Comparison of ENCODE assay signal across 8 cellular contexts in the genomic region with DNA sequence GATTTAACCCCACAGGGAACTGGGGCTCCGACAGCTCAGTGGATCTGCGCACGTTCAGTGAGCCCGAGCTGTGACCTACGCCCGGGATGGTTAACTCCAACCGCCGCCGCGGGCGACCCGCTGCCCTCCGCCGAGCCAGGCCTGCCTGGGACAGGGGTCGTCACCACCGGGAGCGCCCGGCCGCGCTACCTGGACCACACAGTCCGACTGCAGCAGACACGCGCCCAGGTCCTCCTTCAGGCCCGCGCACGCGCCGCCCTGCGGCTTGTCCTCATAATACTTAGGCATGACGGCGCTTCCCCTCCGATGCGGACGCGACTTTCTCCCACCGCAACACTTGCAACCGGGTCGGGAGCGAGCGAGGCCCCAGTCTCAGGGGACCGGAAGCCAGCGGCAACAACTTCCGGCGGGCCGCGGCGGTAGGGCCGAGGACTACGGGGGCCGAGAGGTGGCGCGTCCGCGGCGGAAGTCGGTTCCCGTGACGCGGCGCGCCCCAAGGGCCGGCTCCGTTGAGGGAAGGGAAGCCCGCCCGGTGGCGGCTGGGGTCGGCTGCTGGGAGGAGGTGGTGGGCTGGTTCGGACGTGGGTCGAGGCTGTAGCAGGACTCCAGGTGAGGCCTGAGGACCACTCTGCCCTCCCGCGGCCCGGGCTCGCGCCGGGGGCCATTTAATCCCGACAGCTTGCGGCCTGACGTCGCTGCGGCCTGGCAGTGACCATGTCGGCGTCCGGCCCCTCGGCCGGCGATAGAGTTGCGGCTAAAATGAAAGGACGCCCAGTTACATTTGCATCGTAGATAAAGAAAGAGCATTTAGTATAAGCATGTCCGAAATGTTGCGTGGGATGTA. TPM values are rescaled to one million over a fixed set of nuclear protein-coding genes. Genes with fewer than 3 reads are reported as not detected.
DNase-seq lines count a peak whose midpoint lies in the region; ATAC-seq and TF ChIP-seq lines count a peak whose summit lies in the region.

A gene with protein sequence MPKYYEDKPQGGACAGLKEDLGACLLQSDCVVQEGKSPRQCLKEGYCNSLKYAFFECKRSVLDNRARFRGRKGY (minus strand): TSS at position 395 of the 844 bp plus-strand sequence. CDS start 107 bp downstream, at position 288.
A gene with protein sequence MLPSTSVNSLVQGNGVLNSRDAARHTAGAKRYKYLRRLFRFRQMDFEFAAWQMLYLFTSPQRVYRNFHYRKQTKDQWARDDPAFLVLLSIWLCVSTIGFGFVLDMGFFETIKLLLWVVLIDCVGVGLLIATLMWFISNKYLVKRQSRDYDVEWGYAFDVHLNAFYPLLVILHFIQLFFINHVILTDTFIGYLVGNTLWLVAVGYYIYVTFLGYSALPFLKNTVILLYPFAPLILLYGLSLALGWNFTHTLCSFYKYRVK (plus strand): TSS at position 472 of the 844 bp plus-strand sequence. CDS start 1,171 bp downstream, outside the sequence.

- H3K9me3 ChIP-seq in left ventricle myocardium inferior (replicated peaks) (no peaks in the 10 kb centered on the region), upper lobe of right lung (no peaks in the 10 kb centered on the region)

- TF ChIP-seq CTCF in GM13977 (IDR thresholded peaks at IDR 0.05; ENCODE audit: extremely low read depth, insufficient read depth, missing control alignments) (peak; percentile 7), left ventricle myocardium inferior (IDR thresholded peaks at IDR 0.05; ENCODE audit: borderline replicate concordance) (peak; percentile 10), progenitor cell of endocrine pancreas (IDR thresholded peaks at IDR 0.05; ENCODE audit: unreplicated experiment) (no peak), upper lobe of right lung (IDR thresholded peaks at IDR 0.05) (peak; percentile 10)

- H3K27me3 ChIP-seq in left ventricle myocardium inferior (ENCODE audit: low read depth) (no peaks in the 10 kb centered on the region), upper lobe of right lung (no peaks in the 10 kb centered on the region)

- H3K27ac ChIP-seq in left ventricle myocardium inferior (replicated peaks) (peak within 1 kb of the TSS; percentile 98), upper lobe of right lung (peak within 1 kb of the TSS; percentile 99)

- peaks cover 35% of the 10 kb centered on the region for H3K4me1 Mint-ChIP-seq in progenitor cell of endocrine pancreas (ENCODE audit: low read depth)

- in situ Hi-C loops in GM13977 (cut with MboI; ENCODE audit: low pct_unique_long_range_greater_than_20kb, low sequenced_read_pairs, unreplicated experiment), result no loop called here

- H3K27me3 Mint-ChIP-seq in progenitor cell of endocrine pancreas, result no peaks in the 10 kb centered on the region

- peak; percentile 80 for ATAC-seq in HG02884 (IDR thresholded peaks at IDR 0.05; ENCODE audit: unreplicated experiment)
- peak; percentile 99 for ATAC-seq in upper lobe of right lung

- H3K4me3 ChIP-seq in left ventricle myocardium inferior (peak within 1 kb of the TSS; percentile 99), upper lobe of right lung (peak within 1 kb of the TSS; percentile 98)

- no peaks in the 10 kb centered on the region for H3K9me3 Mint-ChIP-seq in progenitor cell of endocrine pancreas (ENCODE audit: low read depth)

- H3K27ac Mint-ChIP-seq in progenitor cell of endocrine pancreas, result peak within 1 kb of the TSS; percentile 94

- DNase-seq in GM13977 (ENCODE audit: low spot score) (peak; percentile 98), NCI-H1694 (lab: John Stamatoyannopoulos, UW) (peak; percentile 60), amniotic epithelial cell (ENCODE audit: low read depth) (peak; percentile 87), left ventricle myocardium inferior (peak; percentile 93), progenitor cell of endocrine pancreas (ENCODE audit: low spot score, unreplicated experiment) (peak; percentile 74), upper lobe of right lung (peak; percentile 96)

- intact Hi-C loops in T-helper 1 cell treated with Interleukin-12 subunit alpha and Interleukin-12 subunit beta and Interleukin-4 antibody, amounts not matched to agents 30 ng/mL and 1 ng/mL, for 36 hours (cut with micrococcal nuclease), result loop anchor here (1.0 to 10.0 kb wide), 13 partner anchors 26 to 896 kb away; a partner anchor contains a TSS
- intact Hi-C loops in left ventricle myocardium inferior (cut with micrococcal nuclease) (no loop called here), upper lobe of right lung (cut with DNase I) (no loop called here)

- peaks cover 7% of the 10 kb centered on the region for H3K36me3 Mint-ChIP-seq in progenitor cell of endocrine pancreas (ENCODE audit: insufficient read depth)

- H3K4me1 ChIP-seq in left ventricle myocardium inferior (peaks cover 76% of the 10 kb centered on the region), upper lobe of right lung (peaks cover 41% of the 10 kb centered on the region)

- peak within 1 kb of the TSS; percentile 85 for H3K4me3 Mint-ChIP-seq in progenitor cell of endocrine pancreas (ENCODE audit: low read depth)

- peaks cover 40% of the 10 kb centered on the region for H3K36me3 ChIP-seq in left ventricle myocardium inferior
- H3K36me3 ChIP-seq in upper lobe of right lung, result peaks cover 42% of the 10 kb centered on the region

RNA-seq across cellular contexts. Expression of the first gene that starts in this region (rescaled TPM):
- total RNA-seq in T-helper 1 cell treated with Interleukin-12 subunit alpha and Interleukin-12 subunit beta and Interleukin-4 antibody, amounts not matched to agents 30 ng/mL and 1 ng/mL, for 36 hours, result 20.7 and 23.3 TPM in 2 replicates
- total RNA-seq in left ventricle myocardium inferior (33.3 TPM), progenitor cell of endocrine pancreas (45.2 TPM in 2 replicates), upper lobe of right lung (26.6 TPM)

RNA-seq across cellular contexts. Expression of the second gene that starts in this region (rescaled TPM):
- total RNA-seq in T-helper 1 cell treated with Interleukin-12 subunit alpha and Interleukin-12 subunit beta and Interleukin-4 antibody, amounts not matched to agents 30 ng/mL and 1 ng/mL, for 36 hours, result 29.1 and 32.8 TPM in 2 replicates
- total RNA-seq in left ventricle myocardium inferior (32.0 TPM), progenitor cell of endocrine pancreas (39.3 and 43.4 TPM in 2 replicates), upper lobe of right lung (53.4 TPM)

Comparison
In these comparisons a context has a peak if more than half of its experiments do, and no peak if none do; other contexts are left out.
1. Peak in every context shown above with its lines: DNase-seq, ATAC-seq, H3K4me3 ChIP-seq and H3K27ac ChIP-seq.